1 cellular context compared by ENCODE assay signal in the genomic region with DNA sequence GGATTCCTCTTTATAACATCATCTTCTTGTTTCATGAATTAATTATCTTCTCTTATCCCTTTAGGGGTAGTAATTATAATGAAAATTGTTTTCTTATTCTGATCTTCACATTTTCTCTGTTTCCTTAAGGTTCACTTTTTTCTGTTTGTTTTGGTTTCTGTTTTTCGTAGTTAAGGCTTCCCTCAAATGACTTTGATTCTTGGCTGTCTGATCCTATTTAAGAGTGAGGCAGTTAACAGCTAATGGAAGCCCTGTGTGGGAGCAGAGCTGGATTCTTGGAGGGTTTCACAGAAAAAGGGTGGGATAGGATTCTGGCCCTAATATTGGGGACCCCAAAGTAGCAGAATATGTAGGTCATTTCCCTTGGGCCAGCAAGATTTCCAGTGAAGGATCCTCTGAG.
TF ChIP-seq lines count a peak whose summit lies in the region.

No MANE protein-coding gene starts in this region.

TF ChIP-seq in SK-N-SH, 30 proteins besides CTCF, POLR2A, EP300 and RAD21 (continued from another document):
- TF ChIP-seq, protein P1, sequence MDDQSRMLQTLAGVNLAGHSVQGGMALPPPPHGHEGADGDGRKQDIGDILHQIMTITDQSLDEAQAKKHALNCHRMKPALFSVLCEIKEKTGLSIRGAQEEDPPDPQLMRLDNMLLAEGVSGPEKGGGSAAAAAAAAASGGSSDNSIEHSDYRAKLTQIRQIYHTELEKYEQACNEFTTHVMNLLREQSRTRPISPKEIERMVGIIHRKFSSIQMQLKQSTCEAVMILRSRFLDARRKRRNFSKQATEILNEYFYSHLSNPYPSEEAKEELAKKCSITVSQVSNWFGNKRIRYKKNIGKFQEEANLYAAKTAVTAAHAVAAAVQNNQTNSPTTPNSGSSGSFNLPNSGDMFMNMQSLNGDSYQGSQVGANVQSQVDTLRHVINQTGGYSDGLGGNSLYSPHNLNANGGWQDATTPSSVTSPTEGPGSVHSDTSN (IDR thresholded peaks at IDR 0.05) = no peak
- no peak for TF ChIP-seq SIN3A (IDR thresholded peaks at IDR 0.05; ENCODE audit: borderline replicate concordance, low read depth, low read length)
- TF ChIP-seq, protein P2, sequence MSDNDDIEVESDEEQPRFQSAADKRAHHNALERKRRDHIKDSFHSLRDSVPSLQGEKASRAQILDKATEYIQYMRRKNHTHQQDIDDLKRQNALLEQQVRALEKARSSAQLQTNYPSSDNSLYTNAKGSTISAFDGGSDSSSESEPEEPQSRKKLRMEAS (IDR thresholded peaks at IDR 0.05; ENCODE audit: low read depth) = no peak
- no peak for TF ChIP-seq RCOR1 (IDR thresholded peaks at IDR 0.05; ENCODE audit: low read length)
- TF ChIP-seq SMC3 (IDR thresholded peaks at IDR 0.05; ENCODE audit: low read depth, low read length) = no peak
- TF ChIP-seq, protein P3, sequence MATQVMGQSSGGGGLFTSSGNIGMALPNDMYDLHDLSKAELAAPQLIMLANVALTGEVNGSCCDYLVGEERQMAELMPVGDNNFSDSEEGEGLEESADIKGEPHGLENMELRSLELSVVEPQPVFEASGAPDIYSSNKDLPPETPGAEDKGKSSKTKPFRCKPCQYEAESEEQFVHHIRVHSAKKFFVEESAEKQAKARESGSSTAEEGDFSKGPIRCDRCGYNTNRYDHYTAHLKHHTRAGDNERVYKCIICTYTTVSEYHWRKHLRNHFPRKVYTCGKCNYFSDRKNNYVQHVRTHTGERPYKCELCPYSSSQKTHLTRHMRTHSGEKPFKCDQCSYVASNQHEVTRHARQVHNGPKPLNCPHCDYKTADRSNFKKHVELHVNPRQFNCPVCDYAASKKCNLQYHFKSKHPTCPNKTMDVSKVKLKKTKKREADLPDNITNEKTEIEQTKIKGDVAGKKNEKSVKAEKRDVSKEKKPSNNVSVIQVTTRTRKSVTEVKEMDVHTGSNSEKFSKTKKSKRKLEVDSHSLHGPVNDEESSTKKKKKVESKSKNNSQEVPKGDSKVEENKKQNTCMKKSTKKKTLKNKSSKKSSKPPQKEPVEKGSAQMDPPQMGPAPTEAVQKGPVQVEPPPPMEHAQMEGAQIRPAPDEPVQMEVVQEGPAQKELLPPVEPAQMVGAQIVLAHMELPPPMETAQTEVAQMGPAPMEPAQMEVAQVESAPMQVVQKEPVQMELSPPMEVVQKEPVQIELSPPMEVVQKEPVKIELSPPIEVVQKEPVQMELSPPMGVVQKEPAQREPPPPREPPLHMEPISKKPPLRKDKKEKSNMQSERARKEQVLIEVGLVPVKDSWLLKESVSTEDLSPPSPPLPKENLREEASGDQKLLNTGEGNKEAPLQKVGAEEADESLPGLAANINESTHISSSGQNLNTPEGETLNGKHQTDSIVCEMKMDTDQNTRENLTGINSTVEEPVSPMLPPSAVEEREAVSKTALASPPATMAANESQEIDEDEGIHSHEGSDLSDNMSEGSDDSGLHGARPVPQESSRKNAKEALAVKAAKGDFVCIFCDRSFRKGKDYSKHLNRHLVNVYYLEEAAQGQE (IDR thresholded peaks at IDR 0.05; ENCODE audit: low read depth, low read length) = no peak
TF ChIP-seq in SK-N-SH: peak in this region for 0.
